In the genomic region with DNA sequence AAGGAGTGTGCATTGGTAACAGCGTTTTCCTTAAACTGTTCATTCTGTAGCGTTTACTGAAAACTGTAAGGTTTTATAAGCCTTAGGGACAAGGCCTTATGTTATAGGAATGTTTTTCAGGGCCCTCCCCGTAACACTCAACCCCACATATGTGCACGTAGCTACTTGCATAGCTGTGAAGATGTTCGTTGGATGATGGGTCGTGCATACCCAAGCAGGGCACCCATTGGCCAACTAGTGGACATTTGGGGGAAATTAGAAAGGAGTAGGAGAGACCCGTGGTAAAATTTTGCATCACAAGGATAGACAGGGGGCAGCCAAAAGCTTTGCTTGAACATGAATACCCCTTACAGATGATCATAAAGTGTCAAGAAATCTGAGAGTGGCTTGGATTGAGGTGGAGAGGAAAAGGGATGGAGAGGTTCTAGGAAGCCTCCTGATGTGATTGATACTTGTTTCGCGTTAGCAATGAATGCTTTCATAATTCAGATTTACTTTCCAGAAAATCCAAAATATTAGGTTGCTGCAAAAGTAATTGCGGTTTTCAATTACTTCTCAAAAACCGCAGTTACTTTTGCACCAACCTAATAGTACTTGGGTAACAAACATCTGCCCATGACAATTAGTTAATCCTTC, we compare ENCODE assay signal across 8 cellular contexts. TPM values are rescaled to one million over a fixed set of nuclear protein-coding genes. Genes with fewer than 3 reads are reported as not detected.
A peak's percentile ranks its signal among the peaks of the same experiment; 100 is the strongest.
DNase-seq lines count a peak whose midpoint lies in the region; ATAC-seq and TF ChIP-seq lines count a peak whose summit lies in the region.

No MANE protein-coding gene starts in this region.

- peak overlapping the region; percentile 88 for H3K4me3 Mint-ChIP-seq in progenitor cell of endocrine pancreas (ENCODE audit: low read depth)

- no peaks in the 10 kb centered on the region for H3K9me3 ChIP-seq in OCI-LY7 (ENCODE audit: low read length)

- H3K4me3 ChIP-seq in HL-60 (replicated peaks; ENCODE audit: insufficient read depth, low read length): peak overlapping the region; percentile 77
- H3K4me3 ChIP-seq in OCI-LY7 (ENCODE audit: low read depth, low read length, poor library complexity, severe bottlenecking): peak overlapping the region; percentile 91

- peaks cover 6% of the 10 kb centered on the region for H3K4me1 ChIP-seq in OCI-LY7 (ENCODE audit: insufficient read depth, low read length, poor library complexity, severe bottlenecking)

- H3K27ac ChIP-seq in HL-60 (replicated peaks) (no peak overlapping the region), OCI-LY7 (ENCODE audit: low read depth, low read length, poor library complexity, severe bottlenecking) (peak overlapping the region; percentile 30), angular gyrus (ENCODE audit: low read depth, low read length) (peak overlapping the region; percentile 55)

- peak; percentile 27 for DNase-seq in DMS 273 treated with DMSO at 0.1 percent for 48 hours (lab: John Stamatoyannopoulos, UW)
- DNase-seq in HL-60 (ENCODE audit: low read depth in 1 of 2, low spot score in 1 of 2): peak in 1 of 2 experiments; percentile 41
- DNase-seq in OCI-LY7 (ENCODE audit: low spot score): peak; percentile 86
- DNase-seq in left ventricle myocardium superior: no peak
- no peak for DNase-seq in progenitor cell of endocrine pancreas (ENCODE audit: low spot score, unreplicated experiment)

- H3K4me1 Mint-ChIP-seq in progenitor cell of endocrine pancreas (ENCODE audit: low read depth): peaks cover 4% of the 10 kb centered on the region

- H4K20me1 ChIP-seq in OCI-LY7 (ENCODE audit: insufficient read depth, low read length): no peaks in the 10 kb centered on the region

- H3K36me3 ChIP-seq in OCI-LY7 (ENCODE audit: insufficient read depth, low read length): peaks cover 9% of the 10 kb centered on the region; the same call in 1 of the 2 replicates

- TF ChIP-seq CTCF in HL-60 (IDR thresholded peaks at IDR 0.05; ENCODE audit: insufficient read depth, low read length) (no peak), OCI-LY7 (conservative IDR thresholded peaks at IDR 0.05; ENCODE audit: low read length) (peak; percentile 84), progenitor cell of endocrine pancreas (IDR thresholded peaks at IDR 0.05; ENCODE audit: unreplicated experiment) (peak; percentile 60)

- intact Hi-C loops in OCI-LY7 (cut with micrococcal nuclease; ENCODE audit: unreplicated experiment) (loop anchor here (1.0 to 2.0 kb wide), 2 partner anchors 65 to 144 kb away; partner anchors contain the start of gene NUDT5), left ventricle myocardium superior (cut with micrococcal nuclease) (no loop called here)

- H2AFZ ChIP-seq in OCI-LY7 (ENCODE audit: low read length): peak overlapping the region; percentile 90

- CTCF ChIA-PET in OCI-LY7 (lab: Charles Lee; ENCODE audit: unreplicated experiment): interaction anchor here (0.5 to 0.6 kb wide), 2 partner anchors 88 to 274 kb away, joined by 3 to 5 read pairs; partner anchors contain the start of gene UPF2

- H3K27me3 ChIP-seq in HL-60 (ENCODE audit: insufficient read depth, poor library complexity, severe bottlenecking): no peaks in the 10 kb centered on the region

- H3K4me2 ChIP-seq in OCI-LY7 (ENCODE audit: low read length): peak overlapping the region; percentile 97

- BruUV-seq in OCI-LY7 (replicated peaks; lab: Mats Ljungman, UMichigan): no TSS peak

- H3K9me2 ChIP-seq in OCI-LY7 (ENCODE audit: insufficient read depth, low read length): no peaks in the 10 kb centered on the region

- H3K27me3 Mint-ChIP-seq in progenitor cell of endocrine pancreas: no peaks in the 10 kb centered on the region

- POLR2A ChIA-PET in OCI-LY7 (lab: Charles Lee): interaction anchor here (0.5 to 0.6 kb wide), 3 partner anchors 369 to 500 kb away, joined by 3 to 5 read pairs (median 4); no protein-coding TSS in a partner anchor

- peaks cover 9% of the 10 kb centered on the region for H3K36me3 Mint-ChIP-seq in progenitor cell of endocrine pancreas (ENCODE audit: insufficient read depth)

- no peaks in the 10 kb centered on the region for H3K9me3 Mint-ChIP-seq in progenitor cell of endocrine pancreas (ENCODE audit: low read depth)

- H3K79me2 ChIP-seq in OCI-LY7 (ENCODE audit: insufficient read depth, low read depth, low read length): no peaks in the 10 kb centered on the region; the same call in 1 of the 2 replicates

- peak overlapping the region; percentile 27 for H3K27ac Mint-ChIP-seq in progenitor cell of endocrine pancreas

- ATAC-seq in GM19328 (IDR thresholded peaks at IDR 0.05; ENCODE audit: unreplicated experiment) (peak; percentile 36), left ventricle myocardium superior (peak; percentile 39), HG02970 (IDR thresholded peaks at IDR 0.05; ENCODE audit: low FRiP score, unreplicated experiment) (no peak)

RNA-seq across cellular contexts. Expression of gene SEC61A2, which starts 0.9 kb away (rescaled TPM):
- total RNA-seq in OCI-LY7 (2014; rRNA removed; shearing (Covaris generic)): 4.8 and 5.5 TPM in 2 replicates
- 13.8 and 15.1 TPM in 2 replicates for total RNA-seq in OCI-LY7 (2022)
- total RNA-seq in left ventricle myocardium superior: 11.0 TPM
- total RNA-seq in progenitor cell of endocrine pancreas: 23.2 and 24.9 TPM in 2 replicates

Comparison
In these comparisons a context has a peak if more than half of its experiments do, and no peak if none do; other contexts are left out.
1. DNase-seq: peak in DMS 273 treated with DMSO at 0.1 percent for 48 hours (single experiment) and OCI-LY7 (single experiment); none in left ventricle myocardium superior (single experiment) and progenitor cell of endocrine pancreas (single experiment).